ENCODE assay signal across 1 cellular context in the genomic region with DNA sequence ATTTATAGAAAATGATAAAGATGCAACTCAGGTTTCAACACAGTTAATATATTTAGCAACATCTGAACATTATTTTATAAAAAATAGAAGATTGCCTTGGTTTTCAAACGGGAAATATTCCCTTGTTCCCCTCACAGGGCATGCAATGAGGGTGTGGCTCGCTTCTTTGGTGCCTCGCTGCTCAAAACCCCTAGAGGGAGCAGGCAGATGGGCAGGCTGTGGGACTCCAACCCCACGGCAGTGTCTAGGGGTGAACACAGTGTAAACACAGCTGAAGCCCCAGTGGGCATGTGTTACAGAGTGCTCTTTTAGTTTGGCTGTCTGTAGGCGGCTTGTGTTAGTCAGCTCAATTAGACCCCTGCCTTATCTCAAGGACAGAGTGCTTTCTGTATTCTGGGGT.
TF ChIP-seq lines count a peak whose summit lies in the region.

No MANE protein-coding gene starts in this region.

TF ChIP-seq in SK-N-SH, 30 proteins besides CTCF, POLR2A, EP300 and RAD21 (continued from another document):
- TF ChIP-seq, protein P1, sequence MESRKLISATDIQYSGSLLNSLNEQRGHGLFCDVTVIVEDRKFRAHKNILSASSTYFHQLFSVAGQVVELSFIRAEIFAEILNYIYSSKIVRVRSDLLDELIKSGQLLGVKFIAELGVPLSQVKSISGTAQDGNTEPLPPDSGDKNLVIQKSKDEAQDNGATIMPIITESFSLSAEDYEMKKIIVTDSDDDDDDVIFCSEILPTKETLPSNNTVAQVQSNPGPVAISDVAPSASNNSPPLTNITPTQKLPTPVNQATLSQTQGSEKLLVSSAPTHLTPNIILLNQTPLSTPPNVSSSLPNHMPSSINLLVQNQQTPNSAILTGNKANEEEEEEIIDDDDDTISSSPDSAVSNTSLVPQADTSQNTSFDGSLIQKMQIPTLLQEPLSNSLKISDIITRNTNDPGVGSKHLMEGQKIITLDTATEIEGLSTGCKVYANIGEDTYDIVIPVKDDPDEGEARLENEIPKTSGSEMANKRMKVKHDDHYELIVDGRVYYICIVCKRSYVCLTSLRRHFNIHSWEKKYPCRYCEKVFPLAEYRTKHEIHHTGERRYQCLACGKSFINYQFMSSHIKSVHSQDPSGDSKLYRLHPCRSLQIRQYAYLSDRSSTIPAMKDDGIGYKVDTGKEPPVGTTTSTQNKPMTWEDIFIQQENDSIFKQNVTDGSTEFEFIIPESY (IDR thresholded peaks at IDR 0.05; ENCODE audit: borderline replicate concordance, low read depth), result no peak
